Comparison of ENCODE assay signal across 13 cellular contexts in genomic region chr1:245277276-245277675, GRCh38.
DNase-seq lines count a peak whose midpoint lies in the region; ATAC-seq and TF ChIP-seq lines count a peak whose summit lies in the region.
"Had no signal": no experiment of that assay in that cellular context is flagged by ENCODE, and none has a peak within 500 bp of the region (broad histone marks: within the 10 kb centered on the region; RNA-seq: fewer than 3 reads in every experiment).

No MANE protein-coding gene starts in this region.

- TF ChIP-seq CTCF in DND-41 (IDR thresholded peaks at IDR 0.05; ENCODE audit: borderline replicate concordance, extremely low read depth, low read length, poor library complexity, severe bottlenecking) (peak; percentile 41), WTC11 (IDR thresholded peaks at IDR 0.05) (0 out of 2 replicates have a peak, but pooled peaks have one; percentile 20), lower lobe of right lung (IDR thresholded peaks at IDR 0.05) (peak; percentile 27)

- no peaks in the 10 kb centered on the region for H3K27me3 ChIP-seq in DND-41 (ENCODE audit: insufficient read depth, low read length, poor library complexity)
- no peaks in the 10 kb centered on the region for H3K27me3 ChIP-seq in Karpas-422 (ENCODE audit: low read length)
- H3K27me3 ChIP-seq in lower lobe of right lung (ENCODE audit: low read depth): no peaks in the 10 kb centered on the region
- H3K27me3 ChIP-seq: colonic mucosa, foreskin keratinocyte, tibial artery had no signal

- no peaks in the 10 kb centered on the region for H3K27me3 Mint-ChIP-seq in WTC11 (ENCODE audit: low read depth)

- H3K27ac Mint-ChIP-seq in WTC11: no peak overlapping the region
- H3K27ac Mint-ChIP-seq: activated B cell treated with CpG ODN at 0.5 μM for 24 hours had no signal

- no peaks in the 10 kb centered on the region for H3K36me3 Mint-ChIP-seq in WTC11

- POLR2A ChIA-PET in WTC11 (lab: Charles Lee): no interaction called here

- intact Hi-C loops in lower lobe of right lung (cut with DNase I): no loop called here

- H2AFZ ChIP-seq in DND-41 (ENCODE audit: low read depth, low read length) (no peak overlapping the region), Karpas-422 (ENCODE audit: low read length) (no peak overlapping the region)

- no peaks in the 10 kb centered on the region for H3K9me3 Mint-ChIP-seq in WTC11

- H3K9me3 ChIP-seq in DND-41 (ENCODE audit: insufficient read depth, low read length, severe bottlenecking): no peaks in the 10 kb centered on the region
- no peaks in the 10 kb centered on the region for H3K9me3 ChIP-seq in Karpas-422 (ENCODE audit: low read length)
- H3K9me3 ChIP-seq in lower lobe of right lung: no peaks in the 10 kb centered on the region
- H3K9me3 ChIP-seq: colonic mucosa, psoas muscle, tibial artery had no signal

- no peak overlapping the region for H3K27ac ChIP-seq in DND-41 (ENCODE audit: low read length)
- H3K27ac ChIP-seq in Karpas-422 (ENCODE audit: low read length): no peak overlapping the region
- no peak overlapping the region for H3K27ac ChIP-seq in lower lobe of right lung
- H3K27ac ChIP-seq: colonic mucosa, foreskin keratinocyte, psoas muscle, tibial artery had no signal

- peak; percentile 20 for DNase-seq in DND-41
- peak; percentile 71 for DNase-seq in Karpas-422
- peak; percentile 65 for DNase-seq in WTC11 (ENCODE audit: low spot score)
- DNase-seq in lower lobe of right lung: no peak
- no peak for DNase-seq in NCI-H524 treated with DMSO at 0.1 percent for 48 hours (lab: John Stamatoyannopoulos, UW)
- no peak for DNase-seq in COR-L47 (lab: John Stamatoyannopoulos, UW)
- no peak for DNase-seq in Kasumi-1 (lab: John Stamatoyannopoulos, UW)
- DNase-seq: activated B cell treated with CpG ODN at 0.5 μM for 24 hours, colonic mucosa, foreskin keratinocyte, psoas muscle, tibial artery had no signal

- no peak overlapping the region for H3K4me2 ChIP-seq in DND-41 (ENCODE audit: insufficient read depth, low read length)
- no peak overlapping the region for H3K4me2 ChIP-seq in Karpas-422 (ENCODE audit: low read depth, low read length, poor library complexity, severe bottlenecking)

- H3K9me2 ChIP-seq in Karpas-422 (replicated peaks; ENCODE audit: insufficient read depth, low read length): no peaks in the 10 kb centered on the region

- H3K4me1 Mint-ChIP-seq in WTC11: peaks cover 17% of the 10 kb centered on the region
- H3K4me1 Mint-ChIP-seq: activated B cell treated with CpG ODN at 0.5 μM for 24 hours had no signal

- H3K4me3 ChIP-seq in DND-41 (ENCODE audit: low read depth in 1 of 2, low read length in 2 of 2) (no peak overlapping the region), Karpas-422 (ENCODE audit: low read length) (no peak overlapping the region), lower lobe of right lung (no peak overlapping the region)
- H3K4me3 ChIP-seq: colonic mucosa, psoas muscle, tibial artery had no signal

- CTCF ChIA-PET in WTC11 (lab: Charles Lee): interaction anchor here (1.0 kb wide), 1 partner anchor 121 kb away, joined by 5 read pairs; no protein-coding TSS in a partner anchor

- H4K20me1 ChIP-seq in DND-41 (ENCODE audit: insufficient read depth, low read length): no peaks in the 10 kb centered on the region
- H4K20me1 ChIP-seq in Karpas-422 (ENCODE audit: insufficient read depth, low read depth, low read length): no peaks in the 10 kb centered on the region

- H3K9ac ChIP-seq in DND-41 (ENCODE audit: low read depth, low read length) (no peak overlapping the region), Karpas-422 (ENCODE audit: low read length) (no peak overlapping the region)

- ATAC-seq in DND-41 (ENCODE audit: insufficient read depth, low read depth) (no peak), WTC11 (peak; percentile 91), lower lobe of right lung (peak; percentile 57 to 66), GM21515 (IDR thresholded peaks at IDR 0.05; ENCODE audit: unreplicated experiment) (no peak)
- ATAC-seq: foreskin keratinocyte, psoas muscle had no signal

- H3K36me3 ChIP-seq in DND-41 (ENCODE audit: insufficient read depth, low read length) (no peaks in the 10 kb centered on the region), Karpas-422 (ENCODE audit: insufficient read depth, low read length) (no peaks in the 10 kb centered on the region), lower lobe of right lung (no peaks in the 10 kb centered on the region)
- H3K36me3 ChIP-seq: colonic mucosa, tibial artery had no signal

- no peak overlapping the region for H3K4me3 Mint-ChIP-seq in WTC11
- H3K4me3 Mint-ChIP-seq: activated B cell treated with CpG ODN at 0.5 μM for 24 hours had no signal

- H3K79me2 ChIP-seq in DND-41 (ENCODE audit: insufficient read depth, low read length): no peaks in the 10 kb centered on the region
- H3K79me2 ChIP-seq in Karpas-422 (ENCODE audit: low read length): no peaks in the 10 kb centered on the region

- H3K4me1 ChIP-seq in DND-41 (ENCODE audit: insufficient read depth, low read length) (no peaks in the 10 kb centered on the region), Karpas-422 (ENCODE audit: low read length) (no peaks in the 10 kb centered on the region), lower lobe of right lung (no peaks in the 10 kb centered on the region)
- H3K4me1 ChIP-seq: colonic mucosa, foreskin keratinocyte, psoas muscle, tibial artery had no signal

TF ChIP-seq in WTC11, 78 proteins besides CTCF, POLR2A, EP300 and RAD21:
- TF ChIP-seq GTF2I (CRISPR knock-in tag; conservative IDR thresholded peaks at IDR 0.05): no peak
- TF ChIP-seq HMGA2 (CRISPR knock-in tag; IDR thresholded peaks at IDR 0.05): no peak
- no peak for TF ChIP-seq JAZF1 (CRISPR knock-in tag; IDR thresholded peaks at IDR 0.05)
TF ChIP-seq in WTC11: peak in this region for 0.

Comparison
In these comparisons a context has a peak if more than half of its experiments do, and no peak if none do; other contexts are left out.
1. ATAC-seq: peak in WTC11 (single experiment) and lower lobe of right lung (2 of 2); none in DND-41 (single experiment) and GM21515 (single experiment).
2. DNase-seq: peak in DND-41 (single experiment), Karpas-422 (single experiment) and WTC11 (single experiment); none in lower lobe of right lung (single experiment), NCI-H524 treated with DMSO at 0.1 percent for 48 hours (single experiment), COR-L47 (single experiment) and Kasumi-1 (0 of 2).
3. Peak in every context shown above with its lines, with median percentiles within 50 percentile points of each other: CTCF ChIP-seq.